ENCODE assay signal across 1 cellular context in genomic region chr12:46221255-46222128, GRCh38.
TF ChIP-seq lines count a peak whose summit lies in the region.

No MANE protein-coding gene starts in this region.

TF ChIP-seq in K562, 482 proteins besides CTCF, POLR2A, EP300 and RAD21 (continued from another document and continues in another):
- TF ChIP-seq JUNB (CRISPR knock-in tag; conservative IDR thresholded peaks at IDR 0.05) = no peak
- no peak for TF ChIP-seq CREB3 (tag; conservative IDR thresholded peaks at IDR 0.05; ENCODE audit: low read depth)
- TF ChIP-seq EWSR1 (IDR thresholded peaks at IDR 0.05; ENCODE audit: borderline replicate concordance, low read depth, partially characterized antibody) = no peak
- TF ChIP-seq CBX1 (IDR thresholded peaks at IDR 0.05; ENCODE audit: low read depth) = no peak
- TF ChIP-seq SAFB2 (IDR thresholded peaks at IDR 0.05; ENCODE audit: borderline replicate concordance, low read depth, low read length, severe bottlenecking) = no peak
- no peak for TF ChIP-seq IFI16 (CRISPR knock-in tag; IDR thresholded peaks at IDR 0.05)
- no peak for TF ChIP-seq TBP (optimal IDR thresholded peaks at IDR 0.05; ENCODE audit: low read depth, low read length)
- TF ChIP-seq ZNF347 (CRISPR knock-in tag; IDR thresholded peaks at IDR 0.05; ENCODE audit: low read depth) = no peak
- no peak for TF ChIP-seq MAFG (tag; conservative IDR thresholded peaks at IDR 0.05)
- TF ChIP-seq FOXK2 (conservative IDR thresholded peaks at IDR 0.05 in 1 of 2, IDR thresholded peaks at IDR 0.05 in 1 of 2; ENCODE audit: low read depth in 2 of 2) = no peak
- 0 out of 2 replicates have a peak, but pooled peaks have one; percentile 8 for TF ChIP-seq MAFF (IDR thresholded peaks at IDR 0.05; ENCODE audit: low read length)
- TF ChIP-seq KDM4B (IDR thresholded peaks at IDR 0.05; ENCODE audit: borderline replicate concordance in 2 of 2, low read depth in 1 of 2) = no peak
- TF ChIP-seq SRF (CRISPR knock-in tag; IDR thresholded peaks at IDR 0.05) = no peak
- no peak for TF ChIP-seq WHSC1 (IDR thresholded peaks at IDR 0.05; ENCODE audit: low read length)
- no peak for TF ChIP-seq HDAC8 (tag; IDR thresholded peaks at IDR 0.05)
- TF ChIP-seq ZBTB40 (IDR thresholded peaks at IDR 0.05) = no peak
- TF ChIP-seq ZBTB40 (CRISPR knock-in tag; IDR thresholded peaks at IDR 0.05) = no peak
- no peak for TF ChIP-seq ETV6 (IDR thresholded peaks at IDR 0.05; ENCODE audit: borderline replicate concordance in 1 of 2, low read depth in 2 of 2, low read length in 1 of 2)
- no peak for TF ChIP-seq ETV6 (CRISPR knock-in tag; IDR thresholded peaks at IDR 0.05; ENCODE audit: borderline replicate concordance)
- TF ChIP-seq ZNF224 (CRISPR knock-in tag; IDR thresholded peaks at IDR 0.05) = no peak
- TF ChIP-seq MYC (IDR thresholded peaks at IDR 0.05; ENCODE audit: low read depth, low read length) = no peak
- TF ChIP-seq MYC (CRISPR knock-in tag; IDR thresholded peaks at IDR 0.05; ENCODE audit: borderline replicate concordance, low read depth) = no peak
- TF ChIP-seq ATF1 (CRISPR knock-in tag; IDR thresholded peaks at IDR 0.05) = no peak
- no peak for TF ChIP-seq ATF1 (tag; IDR thresholded peaks at IDR 0.05)
- peak; percentile 26; the same call in 1 of the 2 replicates for TF ChIP-seq SOX6 (IDR thresholded peaks at IDR 0.05)
- TF ChIP-seq ZNF436 (CRISPR knock-in tag; IDR thresholded peaks at IDR 0.05) = no peak
- no peak for TF ChIP-seq NELFE (IDR thresholded peaks at IDR 0.05; ENCODE audit: insufficient read depth, insufficient read length)
- no peak for TF ChIP-seq CHAMP1 (IDR thresholded peaks at IDR 0.05)
- TF ChIP-seq THRAP3 (IDR thresholded peaks at IDR 0.05; ENCODE audit: borderline replicate concordance) = no peak
- TF ChIP-seq ZNF655 (CRISPR knock-in tag; IDR thresholded peaks at IDR 0.05) = no peak
- TF ChIP-seq ZNF316 (IDR thresholded peaks at IDR 0.05) = no peak
- no peak for TF ChIP-seq RERE (CRISPR knock-in tag; IDR thresholded peaks at IDR 0.05; ENCODE audit: borderline replicate concordance)
- TF ChIP-seq ATF6 (CRISPR knock-in tag; IDR thresholded peaks at IDR 0.05) = no peak
- no peak for TF ChIP-seq RBM15 (IDR thresholded peaks at IDR 0.05; ENCODE audit: insufficient read depth, low read length)
- TF ChIP-seq ZNF239 (CRISPR knock-in tag; IDR thresholded peaks at IDR 0.05) = no peak
- 0 out of 4 replicates have a peak, but pooled peaks of 1 of the 2 experiments have one; percentile 17 for TF ChIP-seq MNT (conservative IDR thresholded peaks at IDR 0.05)
- no peak for TF ChIP-seq ZNF780A (CRISPR knock-in tag; IDR thresholded peaks at IDR 0.05)
- TF ChIP-seq MTA2 (IDR thresholded peaks at IDR 0.05; ENCODE audit: low read depth) = peak; percentile 37; the same call in 1 of the 2 replicates
- TF ChIP-seq ZNF24 (IDR thresholded peaks at IDR 0.05) = no peak
- no peak for TF ChIP-seq U2AF1 (optimal IDR thresholded peaks at IDR 0.05; ENCODE audit: low read depth, low read length)
- TF ChIP-seq RB1 (IDR thresholded peaks at IDR 0.05; ENCODE audit: low read depth) = no peak
